ENCODE assay signal across 7 cellular contexts in the genomic region with DNA sequence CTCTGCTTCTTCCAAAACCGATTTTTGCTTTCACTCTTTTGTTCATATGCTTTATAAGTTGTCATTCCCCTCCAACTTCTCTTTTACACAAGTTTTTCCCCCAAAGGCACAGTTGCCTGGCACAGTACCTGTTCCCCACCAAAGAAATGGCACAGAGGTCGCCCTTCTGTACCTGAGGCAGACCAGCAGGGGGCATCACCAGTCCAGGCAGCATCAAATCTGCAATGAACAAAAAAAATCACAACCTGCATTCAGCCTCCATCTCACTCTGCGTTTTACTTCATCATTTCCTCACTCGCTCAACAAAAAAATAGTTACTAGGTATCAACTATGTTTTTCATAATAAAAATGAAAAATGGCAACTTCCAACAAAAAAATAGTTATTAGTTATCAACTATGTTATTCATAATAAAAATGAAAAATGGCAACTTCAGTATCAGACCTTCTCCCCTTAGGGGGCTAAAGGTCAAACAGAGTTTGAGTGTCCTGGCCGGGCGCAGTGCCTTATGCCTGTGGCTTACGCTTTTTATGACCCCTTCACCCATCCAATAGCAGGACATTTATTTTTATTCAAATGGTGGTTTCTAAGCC. TPM values are rescaled to one million over a fixed set of nuclear protein-coding genes. Genes with fewer than 3 reads are reported as not detected.
A peak's percentile ranks its signal among the peaks of the same experiment; 100 is the strongest.
DNase-seq lines count a peak whose midpoint lies in the region; ATAC-seq and TF ChIP-seq lines count a peak whose summit lies in the region.

No MANE protein-coding gene starts in this region.

- DNase-seq in GM12865 (ENCODE audit: low read depth) (peak; percentile 77), NB4 (ENCODE audit: low read depth) (peak; percentile 62), dermis blood vessel endothelial cell (peak; percentile 73)
- DNase-seq in activated CD4-positive, alpha-beta T cell treated with anti-CD3 and anti-CD28 coated beads for 1 hour = peak; percentile 33

- TF ChIP-seq CTCF in GM12865 (IDR thresholded peaks at IDR 0.05; ENCODE audit: insufficient read depth, low read depth, low read length, missing control alignments) = peak; percentile 84
- TF ChIP-seq CTCF in NB4 (IDR thresholded peaks at IDR 0.05; ENCODE audit: low read depth, low read length) = peak; percentile 61
- TF ChIP-seq CTCF in neutrophil (IDR thresholded peaks at IDR 0.05) = peak; percentile 49

- no peaks in the 10 kb centered on the region for H3K9me3 ChIP-seq in neutrophil

- no peak overlapping the region for H3K27ac ChIP-seq in neutrophil

- TF ChIP-seq POLR2A in NB4 (IDR thresholded peaks at IDR 0.05; ENCODE audit: extremely low read depth, insufficient read length) = no peak

- H3K36me3 ChIP-seq in neutrophil = peaks cover 8% of the 10 kb centered on the region

- H3K27me3 ChIP-seq in neutrophil = no peaks in the 10 kb centered on the region

- peak overlapping the region; percentile 31 for H3K4me3 ChIP-seq in GM12865 (ENCODE audit: low read depth, low read length)
- no peak overlapping the region for H3K4me3 ChIP-seq in NB4 (ENCODE audit: low read depth, low read length)
- no peak overlapping the region for H3K4me3 ChIP-seq in neutrophil (ENCODE audit: low read depth in 1 of 2, low read length in 1 of 2)

- ATAC-seq in GM19023 (IDR thresholded peaks at IDR 0.05; ENCODE audit: unreplicated experiment) (no peak), HG03571 (IDR thresholded peaks at IDR 0.05; ENCODE audit: unreplicated experiment) (no peak)

- peaks cover 9 to 14% of the 10 kb centered on the region in 2 experiments for H3K4me1 ChIP-seq in neutrophil (ENCODE audit: control insufficient read depth in 1 of 2, insufficient read depth in 1 of 2, low read depth in 1 of 2, low read length in 1 of 2)

RNA-seq across cellular contexts. Expression of a gene that starts 4.1 kb away (rescaled TPM):
- 66.1 and 69.9 TPM in 2 replicates for total RNA-seq in dermis blood vessel endothelial cell

RNA-seq across cellular contexts. Expression of a gene that starts 27.1 kb away (rescaled TPM):
- total RNA-seq in dermis blood vessel endothelial cell = 11.4 and 12.6 TPM in 2 replicates
